ENCODE assay signal across 9 cellular contexts in the genomic region with DNA sequence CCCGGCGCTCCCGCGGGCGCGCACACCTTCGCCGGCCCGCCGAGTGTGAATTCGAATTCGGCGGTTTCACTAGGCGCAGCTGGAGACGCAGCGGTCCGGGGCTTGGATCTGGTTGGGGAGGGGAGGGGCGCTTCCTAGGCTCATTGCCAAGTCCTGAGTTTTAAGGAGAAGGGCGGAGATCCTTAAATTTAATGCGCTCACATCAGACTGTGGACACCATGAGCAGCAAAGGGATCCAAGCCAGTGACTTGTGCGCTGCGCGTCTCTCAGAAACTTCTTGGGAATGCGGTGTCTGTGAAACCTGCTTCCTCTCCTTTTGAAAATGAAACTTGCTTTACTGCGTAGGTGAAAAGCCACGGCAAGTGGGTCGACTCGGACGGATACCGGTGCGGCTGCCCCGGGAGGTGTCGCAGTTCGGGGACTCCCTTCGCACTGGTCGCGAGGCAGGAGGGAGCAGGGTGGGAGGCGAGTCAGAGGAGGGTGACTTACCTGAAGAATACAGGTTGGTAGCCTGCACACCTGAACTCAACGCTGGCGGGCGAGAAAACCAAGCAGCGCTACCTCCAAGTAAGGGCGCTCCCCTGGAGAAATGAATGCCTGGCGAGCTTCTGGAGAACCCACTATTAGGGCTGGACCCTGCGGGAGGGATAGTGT. TPM values are rescaled to one million over a fixed set of nuclear protein-coding genes. Genes with fewer than 3 reads are reported as not detected.
DNase-seq lines count a peak whose midpoint lies in the region; ATAC-seq, FAIRE-seq and TF ChIP-seq lines count a peak whose summit lies in the region.
"Had no signal": no experiment of that assay in that cellular context is flagged by ENCODE, and none has a peak within 500 bp of the region (broad histone marks: within the 10 kb centered on the region; RNA-seq: fewer than 3 reads in every experiment).

No MANE protein-coding gene starts in this region.

- H3K9me2 ChIP-seq in PC-9 (ENCODE audit: insufficient read depth), result no peaks in the 10 kb centered on the region

- H3F3A ChIP-seq in PC-9 (ENCODE audit: insufficient read depth, low read depth), result peaks cover 11% of the 10 kb centered on the region; the same call in 1 of the 2 replicates

- H2AFZ ChIP-seq in PC-9, result peak overlapping the region; percentile 96

- no peaks in the 10 kb centered on the region for H4K20me1 ChIP-seq in PC-9 (ENCODE audit: insufficient read depth)

- no peaks in the 10 kb centered on the region for H3K79me2 ChIP-seq in PC-9 (ENCODE audit: low read depth)

- CTCF ChIA-PET in PC-9 (lab: Charles Lee), result interaction anchor here (0.6 to 1.6 kb wide), 2 partner anchors 35 to 148 kb away, joined by 4 to 15 read pairs; no protein-coding TSS in a partner anchor

- ATAC-seq in Right ventricle myocardium superior (ENCODE audit: poor library complexity) (peak; percentile 2), psoas muscle (peak in 3 of 4 donors; percentile 0 to 3 (median 0)), HG03159 (IDR thresholded peaks at IDR 0.05; ENCODE audit: unreplicated experiment) (no peak)

- H3K9me3 ChIP-seq in PC-9 (ENCODE audit: insufficient read depth, low read depth) (no peaks in the 10 kb centered on the region), psoas muscle (no peaks in the 10 kb centered on the region)

- H3K4me3 ChIP-seq in PC-9 (peak overlapping the region; percentile 71), psoas muscle (peak overlapping the region; percentile 93)

- H3K4me1 ChIP-seq in PC-9 (replicated peaks; ENCODE audit: insufficient read depth) (peaks cover 14% of the 10 kb centered on the region), psoas muscle (peaks cover 17% of the 10 kb centered on the region)

- TF ChIP-seq CTCF in PC-9 (conservative IDR thresholded peaks at IDR 0.05) (no peak), psoas muscle (IDR thresholded peaks at IDR 0.05) (no peak)

- no peak for FAIRE-seq in urothelium cell line (lab: Jason Lieb, UNC)
- FAIRE-seq: G401.6 had no signal

- H3K36me3 ChIP-seq in PC-9 (ENCODE audit: low read depth) (no peaks in the 10 kb centered on the region), psoas muscle (ENCODE audit: insufficient read depth in 1 of 2, low read depth in 1 of 2) (no peaks in the 10 kb centered on the region)

- WGBS in psoas muscle, 3 donors, result 3 to 7% (median 3%) methylated on average over 45 of the region's 45 CpGs

- POLR2A ChIA-PET in PC-9 (lab: Charles Lee; ENCODE audit: unreplicated experiment), result interaction anchor here (0.6 to 0.9 kb wide), 3 partner anchors 50 to 201 kb away, joined by 3 to 12 read pairs (median 6); no protein-coding TSS in a partner anchor

- intact Hi-C loops in PC-9 (cut with micrococcal nuclease; ENCODE audit: unreplicated experiment) (loop anchor here (1.0 to 10.0 kb wide), 6 partner anchors 26 to 484 kb away; partner anchors contain the start of gene TRIM45), Right ventricle myocardium superior (cut with DNase I) (loop anchor here (2.0 to 10.0 kb wide), 3 partner anchors 66 to 151 kb away; no protein-coding TSS in a partner anchor), psoas muscle (cut with DNase I) (loop anchor here (5.0 kb wide), 5 partner anchors 41 to 239 kb away; partner anchors contain the start of gene MAN1A2 (in 1 of the 2))

- H3K27me3 ChIP-seq in PC-9 (ENCODE audit: insufficient read depth, low read depth) (no peaks in the 10 kb centered on the region), psoas muscle (ENCODE audit: insufficient read depth in 3 of 3, low read length in 2 of 3) (no peaks in the 10 kb centered on the region)

- BruUV-seq in PC-9 (replicated peaks; lab: Mats Ljungman, UMichigan), result TSS peak; percentile 58

- DNase-seq in NCI-H146 (lab: John Stamatoyannopoulos, UW) (peak; percentile 23), NCI-H146 treated with DMSO at 0.1 percent for 48 hours (lab: John Stamatoyannopoulos, UW; ENCODE audit: unreplicated experiment) (no peak), PC-9 (peak; percentile 57 to 59), activated gamma-delta T cell (lab: John Stamatoyannopoulos, UW) (peak; percentile 48), Right ventricle myocardium superior (peak; percentile 54), psoas muscle (peak in 1 of 2 donors; percentile 29), urothelium cell line (ENCODE audit: low spot score) (no peak)

- H3K4me2 ChIP-seq in PC-9, result peak overlapping the region; percentile 96

- H3K27ac ChIP-seq in PC-9 (no peak overlapping the region), psoas muscle (peak overlapping the region; percentile 91)

RNA-seq across cellular contexts. Expression of gene TENT5C, which starts 0.9 kb away (rescaled TPM):
- total RNA-seq in PC-9 (2021), result 3.9 and 4.3 TPM in 2 replicates
- total RNA-seq in Right ventricle myocardium superior, result 18.7 TPM
- total RNA-seq in psoas muscle, result 10 to 100 TPM in 3 of 4 donors, 1 to 10 TPM in 1; 3.1 to 31.4 (median 15.9) TPM
- 1 to 10 TPM; 1.5 to 9.7 (median 2.7) TPM for polyA plus RNA-seq in psoas muscle

Comparison
In these comparisons a context has a peak if more than half of its experiments do, and no peak if none do; other contexts are left out.
1. DNase-seq: peak in NCI-H146 (single experiment), PC-9 (2 of 2), activated gamma-delta T cell (single experiment) and Right ventricle myocardium superior (single experiment); none in NCI-H146 treated with DMSO at 0.1 percent for 48 hours (single experiment) and urothelium cell line (single experiment).